Comparison of ENCODE assay signal across 36 cellular contexts in the genomic region with DNA sequence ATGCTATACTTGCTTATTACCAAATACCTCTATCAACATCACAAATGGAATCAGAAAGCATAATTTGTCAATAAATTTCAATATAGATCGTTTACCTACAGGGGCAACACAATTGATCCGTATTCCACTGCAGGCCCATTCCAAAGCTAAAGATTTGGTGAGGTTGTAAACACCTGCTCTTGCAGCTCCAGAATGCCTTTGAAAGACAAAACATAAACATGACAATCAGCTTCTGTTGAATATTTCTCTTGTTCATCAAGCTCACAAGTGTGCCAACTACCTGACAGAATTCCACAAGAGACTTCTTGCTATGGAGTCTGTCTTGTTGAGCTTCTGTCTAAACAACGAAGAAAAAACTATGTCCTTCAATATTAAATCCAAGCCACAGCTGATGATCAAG. TPM values are rescaled to one million over a fixed set of nuclear protein-coding genes. Genes with fewer than 3 reads are reported as not detected.
"Had no signal": no experiment of that assay in that cellular context is flagged by ENCODE, and none has a peak within 500 bp of the region (broad histone marks: within the 10 kb centered on the region; RNA-seq: fewer than 3 reads in every experiment).

No MANE protein-coding gene starts in this region.

- H3K4me1 Mint-ChIP-seq: activated CD4-positive, alpha-beta T cell treated with anti-CD3 and anti-CD28 coated beads for 36 hours; activated naive CD8-positive, alpha-beta T cell treated with anti-CD3 and anti-CD28 coated beads for 36 hours; activated naive CD8-positive, alpha-beta T cell treated with anti-CD3 and anti-CD28 coated beads, Interleukin-2, amount 50 U/mL, for 24 hours had no signal

- ATAC-seq: activated CD4-positive, alpha-beta T cell treated with anti-CD3 and anti-CD28 coated beads for 36 hours; activated CD8-positive, alpha-beta memory T cell treated with anti-CD3 and anti-CD28 coated beads, Interleukin-2, amount 10 ng/mL, durations not matched to agents 7 days and 5 days; activated CD8-positive, alpha-beta T cell treated with anti-CD3 and anti-CD28 coated beads, Interleukin-2, amount 10 ng/mL, durations not matched to agents 7 days and 5 days; activated naive CD8-positive, alpha-beta T cell treated with anti-CD3 and anti-CD28 coated beads, Interleukin-2, amount 50 U/mL, for 24 hours; body of pancreas; foreskin keratinocyte; gastrocnemius medialis; heart left ventricle; T-cell; T-helper 17 cell had no signal

- H3K27ac Mint-ChIP-seq: activated CD4-positive, alpha-beta memory T cell treated with anti-CD3 and anti-CD28 coated beads for 36 hours; activated CD4-positive, alpha-beta T cell treated with anti-CD3 and anti-CD28 coated beads for 36 hours; activated CD4-positive, alpha-beta T cell treated with anti-CD3 and anti-CD28 coated beads, Interleukin-2, amount 10 ng/mL, durations not matched to agents 24 days and 14 days; activated CD8-positive, alpha-beta memory T cell treated with anti-CD3 and anti-CD28 coated beads, Interleukin-2, amount 10 ng/mL, durations not matched to agents 7 days and 5 days; activated CD8-positive, alpha-beta T cell treated with anti-CD3 and anti-CD28 coated beads, Interleukin-2, amount 10 ng/mL, durations not matched to agents 7 days and 5 days; activated naive CD4-positive, alpha-beta T cell treated with anti-CD3 and anti-CD28 coated beads for 36 hours; activated naive CD4-positive, alpha-beta T cell treated with anti-CD3 and anti-CD28 coated beads, Interleukin-2, amount 50 U/mL, for 24 hours; activated naive CD8-positive, alpha-beta T cell treated with anti-CD3 and anti-CD28 coated beads for 36 hours; activated naive CD8-positive, alpha-beta T cell treated with anti-CD3 and anti-CD28 coated beads, Interleukin-2, amount 50 U/mL, for 24 hours; activated T-helper 1 cell treated with anti-CD3 and anti-CD28 coated beads, Interleukin-12 subunit alpha, Interleukin-12 subunit beta, Interleukin-2, Interleukin-4 antibody, amounts not matched to agents 30 ng/mL and 10 ng/mL and 1 ng/mL, durations not matched to agents 14 hours and 24 hours and 36 hours; activated T-helper 2 cell treated with anti-CD3 and anti-CD28 coated beads, Interferon-gamma antibody, Interleukin-2, Interleukin-4, amounts not matched to agents 10 μg/mL and 5 μg/mL and 100 μg/mL, durations not matched to agents 14 hours and 24 hours and 36 hours; T-cell; T-helper 17 cell; T-helper 2 cell treated with Interferon-gamma antibody and Interleukin-4, amounts not matched to agents 5 μg/mL and 100 μg/mL, for 36 hours had no signal

- H3K27ac ChIP-seq: adrenal gland, body of pancreas, colonic mucosa, esophagus muscularis mucosa, foreskin keratinocyte, gastrocnemius medialis, heart left ventricle, WERI-Rb-1 had no signal

- H3K9me3 ChIP-seq: adrenal gland, body of pancreas, colonic mucosa, esophagus muscularis mucosa, gastrocnemius medialis had no signal

- H3K4me3 Mint-ChIP-seq: activated CD4-positive, alpha-beta memory T cell treated with anti-CD3 and anti-CD28 coated beads for 36 hours; activated CD4-positive, alpha-beta T cell treated with anti-CD3 and anti-CD28 coated beads for 36 hours; activated CD4-positive, alpha-beta T cell treated with anti-CD3 and anti-CD28 coated beads, Interleukin-2, amount 10 ng/mL, durations not matched to agents 24 days and 14 days; activated CD8-positive, alpha-beta memory T cell treated with anti-CD3 and anti-CD28 coated beads, Interleukin-2, amount 10 ng/mL, durations not matched to agents 7 days and 5 days; activated CD8-positive, alpha-beta T cell treated with anti-CD3 and anti-CD28 coated beads, Interleukin-2, amount 10 ng/mL, durations not matched to agents 7 days and 5 days; activated naive CD4-positive, alpha-beta T cell treated with anti-CD3 and anti-CD28 coated beads for 36 hours; activated naive CD4-positive, alpha-beta T cell treated with anti-CD3 and anti-CD28 coated beads, Interleukin-2, amount 50 U/mL, for 24 hours; activated naive CD8-positive, alpha-beta T cell treated with anti-CD3 and anti-CD28 coated beads for 36 hours; activated naive CD8-positive, alpha-beta T cell treated with anti-CD3 and anti-CD28 coated beads, Interleukin-2, amount 50 U/mL, for 24 hours; activated T-helper 1 cell treated with anti-CD3 and anti-CD28 coated beads, Interleukin-12 subunit alpha, Interleukin-12 subunit beta, Interleukin-2, Interleukin-4 antibody, amounts not matched to agents 30 ng/mL and 10 ng/mL and 1 ng/mL, durations not matched to agents 14 hours and 24 hours and 36 hours; T-cell; T-helper 17 cell; T-helper 2 cell treated with Interferon-gamma antibody and Interleukin-4, amounts not matched to agents 5 μg/mL and 100 μg/mL, for 36 hours had no signal

- H3K9me3 Mint-ChIP-seq: activated CD4-positive, alpha-beta memory T cell treated with anti-CD3 and anti-CD28 coated beads for 36 hours; activated CD4-positive, alpha-beta T cell treated with anti-CD3 and anti-CD28 coated beads, Interleukin-2, amount 10 ng/mL, durations not matched to agents 24 days and 14 days; activated naive CD4-positive, alpha-beta T cell treated with anti-CD3 and anti-CD28 coated beads for 36 hours; activated naive CD4-positive, alpha-beta T cell treated with anti-CD3 and anti-CD28 coated beads, Interleukin-2, amount 50 U/mL, for 24 hours; activated naive CD8-positive, alpha-beta T cell treated with anti-CD3 and anti-CD28 coated beads for 36 hours; activated naive CD8-positive, alpha-beta T cell treated with anti-CD3 and anti-CD28 coated beads, Interleukin-2, amount 50 U/mL, for 24 hours; activated T-helper 1 cell treated with anti-CD3 and anti-CD28 coated beads, Interleukin-12 subunit alpha, Interleukin-12 subunit beta, Interleukin-2, Interleukin-4 antibody, amounts not matched to agents 30 ng/mL and 10 ng/mL and 1 ng/mL, durations not matched to agents 14 hours and 24 hours and 36 hours; activated T-helper 2 cell treated with anti-CD3 and anti-CD28 coated beads, Interferon-gamma antibody, Interleukin-2, Interleukin-4, amounts not matched to agents 10 μg/mL and 5 μg/mL and 100 μg/mL, durations not matched to agents 14 hours and 24 hours and 36 hours; T-cell; T-helper 2 cell treated with Interferon-gamma antibody and Interleukin-4, amounts not matched to agents 5 μg/mL and 100 μg/mL, for 36 hours had no signal

- H3K36me3 ChIP-seq: adrenal gland, colonic mucosa, gastrocnemius medialis had no signal

- H3K27me3 Mint-ChIP-seq: activated CD4-positive, alpha-beta memory T cell treated with anti-CD3 and anti-CD28 coated beads for 36 hours; activated CD4-positive, alpha-beta T cell treated with anti-CD3 and anti-CD28 coated beads for 36 hours; activated CD4-positive, alpha-beta T cell treated with anti-CD3 and anti-CD28 coated beads, Interleukin-2, amount 10 ng/mL, durations not matched to agents 24 days and 14 days; activated CD8-positive, alpha-beta memory T cell treated with anti-CD3 and anti-CD28 coated beads, Interleukin-2, amount 10 ng/mL, durations not matched to agents 7 days and 5 days; activated naive CD4-positive, alpha-beta T cell treated with anti-CD3 and anti-CD28 coated beads, Interleukin-2, amount 50 U/mL, for 24 hours; activated naive CD8-positive, alpha-beta T cell treated with anti-CD3 and anti-CD28 coated beads for 36 hours; activated naive CD8-positive, alpha-beta T cell treated with anti-CD3 and anti-CD28 coated beads, Interleukin-2, amount 50 U/mL, for 24 hours; T-cell; T-helper 17 cell had no signal

- H3K27me3 ChIP-seq: adrenal gland, body of pancreas, colonic mucosa, esophagus muscularis mucosa, foreskin keratinocyte, gastrocnemius medialis, heart left ventricle had no signal

- DNase-seq: activated CD4-positive, alpha-beta memory T cell treated with anti-CD3 and anti-CD28 coated beads for 36 hours; activated CD4-positive, alpha-beta T cell treated with anti-CD3 and anti-CD28 coated beads for 36 hours; activated CD4-positive, alpha-beta T cell treated with anti-CD3 and anti-CD28 coated beads, Interleukin-2, amount 10 ng/mL, durations not matched to agents 24 days and 14 days; activated CD4-positive, CD25-positive, alpha-beta regulatory T cell; activated CD4-positive, CD25-positive, alpha-beta regulatory T cell treated with anti-CD3 and anti-CD28 coated beads, Interleukin-2, amount 50 U/mL, for 72 hours; activated CD8-positive, alpha-beta memory T cell treated with anti-CD3 and anti-CD28 coated beads, Interleukin-2, amount 10 ng/mL, durations not matched to agents 7 days and 5 days; activated CD8-positive, alpha-beta memory T cell treated with anti-CD3 and anti-CD28 coated beads, Interleukin-2, amount 50 U/mL, for 4 hours; activated CD8-positive, alpha-beta T cell treated with anti-CD3 and anti-CD28 coated beads, Interleukin-2, amount 10 ng/mL, durations not matched to agents 7 days and 5 days; activated effector memory CD4-positive, alpha-beta T cell treated with anti-CD3 and anti-CD28 coated beads, Interleukin-2, amount 50 U/mL, for 16 hours; activated naive CD4-positive, alpha-beta T cell treated with anti-CD3 and anti-CD28 coated beads for 36 hours; activated naive CD8-positive, alpha-beta T cell treated with anti-CD3 and anti-CD28 coated beads for 36 hours; activated naive CD8-positive, alpha-beta T cell treated with anti-CD3 and anti-CD28 coated beads, Interleukin-2, amount 50 U/mL, for 24 hours; activated T-cell treated with anti-CD3 and anti-CD28 coated beads, Interleukin-2, amount 50 U/mL, for 1 hour; activated T-cell treated with anti-CD3 and anti-CD28 coated beads, Interleukin-2, amount 50 U/mL, for 48 hours; adrenal gland; amygdala; aorta; body of pancreas; central memory CD4-positive, alpha-beta T cell; cerebellar nuclear complex; colonic mucosa; effector memory CD4-positive, alpha-beta T cell; erythroblast; foreskin keratinocyte; gastrocnemius medialis; glutamatergic neuron; heart left ventricle; T-cell; T-helper 17 cell; T1000; WERI-Rb-1 had no signal

- H3K4me1 ChIP-seq: adrenal gland, colonic mucosa, esophagus muscularis mucosa, foreskin keratinocyte, gastrocnemius medialis, heart left ventricle had no signal

- H3K4me3 ChIP-seq: adrenal gland, body of pancreas, colonic mucosa, esophagus muscularis mucosa, gastrocnemius medialis, heart left ventricle had no signal

RNA-seq across cellular contexts. Expression of a gene that starts 30.4 kb away (rescaled TPM):
- total RNA-seq: gastrocnemius medialis had no signal
- polyA plus RNA-seq: aorta had no signal
